1 cellular context compared by ENCODE assay signal in genomic region chr11:92330114-92330513, GRCh38.
TF ChIP-seq lines count a peak whose summit lies in the region.

No MANE protein-coding gene starts in this region.

TF ChIP-seq in GM23338, 12 proteins besides CTCF, POLR2A, EP300 and RAD21:
- TF ChIP-seq ZNF462 (CRISPR knock-in tag; IDR thresholded peaks at IDR 0.05) (no peak), REST (IDR thresholded peaks at IDR 0.05; ENCODE audit: unreplicated experiment) (no peak), ZNF114 (CRISPR knock-in tag; IDR thresholded peaks at IDR 0.05) (no peak), EZH2 (IDR thresholded peaks at IDR 0.05; ENCODE audit: low read depth, unreplicated experiment) (no peak), CREB1 (CRISPR knock-in tag; IDR thresholded peaks at IDR 0.05; ENCODE audit: low read depth) (no peak), NANOG (IDR thresholded peaks at IDR 0.05; ENCODE audit: borderline replicate concordance) (no peak), JUNB (IDR thresholded peaks at IDR 0.05; ENCODE audit: unreplicated experiment) (no peak), EZH2phosphoT487 (IDR thresholded peaks at IDR 0.05; ENCODE audit: unreplicated experiment) (no peak), ZNF331 (CRISPR knock-in tag; IDR thresholded peaks at IDR 0.05; ENCODE audit: low read depth) (no peak), STAT1 (IDR thresholded peaks at IDR 0.05; ENCODE audit: unreplicated experiment) (no peak), ETS1 (IDR thresholded peaks at IDR 0.05) (no peak), POLR2AphosphoS5 (IDR thresholded peaks at IDR 0.05; ENCODE audit: low read depth) (no peak)
